8 cellular contexts compared by ENCODE assay signal in the genomic region with DNA sequence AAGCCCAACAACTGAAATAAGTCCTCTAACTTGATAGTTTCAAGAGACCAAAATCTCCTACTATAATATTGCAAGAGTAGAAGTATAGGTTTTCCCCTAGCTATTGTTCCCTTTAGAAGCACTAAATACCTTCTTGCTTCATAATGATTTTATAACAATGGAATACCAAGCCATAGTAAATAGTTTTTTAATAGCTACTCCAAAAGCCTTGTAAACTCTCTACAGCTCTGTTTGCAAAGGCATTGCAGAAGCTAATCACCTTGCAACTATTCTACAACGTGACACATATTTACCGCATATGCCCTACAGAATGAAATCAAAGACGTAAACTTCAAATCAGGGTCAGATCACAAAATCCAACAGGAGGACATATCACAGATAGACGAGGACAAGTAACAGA.
"Had no signal": no experiment of that assay in that cellular context is flagged by ENCODE, and none has a peak within 500 bp of the region (broad histone marks: within the 10 kb centered on the region; RNA-seq: fewer than 3 reads in every experiment).

No MANE protein-coding gene starts in this region.

- DNase-seq: GM23248, GOT3, H7, HFFc6, KBM-7 had no signal

- H3K36me3 ChIP-seq: HAP-1 had no signal

- ATAC-seq: HCT116, HepG2 had no signal

- H3K9ac ChIP-seq: GM23248 had no signal

- H2AFZ ChIP-seq: GM23248 had no signal

- H3K9me3 ChIP-seq: HAP-1 had no signal

- H3K27ac ChIP-seq: GM23248 had no signal

- FAIRE-seq: HepG2 had no signal

- H3K4me3 ChIP-seq: GM23248, HAP-1 had no signal
